In genomic region chr1:48665743-48666142, GRCh38 we compare ENCODE assay signal across 32 cellular contexts.
"Had no signal": no experiment of that assay in that cellular context is flagged by ENCODE, and none has a peak within 500 bp of the region (broad histone marks: within the 10 kb centered on the region; RNA-seq: fewer than 3 reads in every experiment).

No MANE protein-coding gene starts in this region.

- H3K27ac Mint-ChIP-seq: activated CD4-positive, alpha-beta memory T cell treated with anti-CD3 and anti-CD28 coated beads, Interleukin-2, amount 10 ng/mL, durations not matched to agents 7 days and 5 days; activated CD4-positive, alpha-beta T cell treated with anti-CD3 and anti-CD28 coated beads, Interleukin-2, amount 10 ng/mL, durations not matched to agents 7 days and 5 days; activated naive CD4-positive, alpha-beta T cell treated with anti-CD3 and anti-CD28 coated beads, Interleukin-2, amount 10 ng/mL, durations not matched to agents 7 days and 5 days; activated naive CD4-positive, alpha-beta T cell treated with anti-CD3 and anti-CD28 coated beads, Interleukin-2, amount 50 U/mL, for 72 hours; activated naive CD8-positive, alpha-beta T cell treated with anti-CD3 and anti-CD28 coated beads, Interleukin-2, amount 10 ng/mL, durations not matched to agents 7 days and 5 days; activated T-cell treated with anti-CD3 and anti-CD28 coated beads, Interleukin-2, amount 50 U/mL, for 24 hours; activated T-cell treated with anti-CD3 and anti-CD28 coated beads, Interleukin-2, amount 50 U/mL, for 72 hours; T-helper 2 cell treated with Interferon-gamma antibody and Interleukin-4, amounts not matched to agents 5 μg/mL and 100 μg/mL, for 36 hours had no signal

- H3K4me1 Mint-ChIP-seq: activated CD4-positive, alpha-beta memory T cell treated with anti-CD3 and anti-CD28 coated beads, Interleukin-2, amount 10 ng/mL, durations not matched to agents 7 days and 5 days; activated CD4-positive, alpha-beta T cell treated with anti-CD3 and anti-CD28 coated beads, Interleukin-2, amount 10 ng/mL, durations not matched to agents 7 days and 5 days; activated naive CD4-positive, alpha-beta T cell treated with anti-CD3 and anti-CD28 coated beads, Interleukin-2, amount 10 ng/mL, durations not matched to agents 7 days and 5 days; activated naive CD8-positive, alpha-beta T cell treated with anti-CD3 and anti-CD28 coated beads, Interleukin-2, amount 10 ng/mL, durations not matched to agents 7 days and 5 days had no signal

- H3K36me3 Mint-ChIP-seq: activated naive CD4-positive, alpha-beta T cell treated with anti-CD3 and anti-CD28 coated beads, Interleukin-2, amount 10 ng/mL, durations not matched to agents 7 days and 5 days; activated naive CD4-positive, alpha-beta T cell treated with anti-CD3 and anti-CD28 coated beads, Interleukin-2, amount 50 U/mL, for 72 hours; activated naive CD8-positive, alpha-beta T cell treated with anti-CD3 and anti-CD28 coated beads, Interleukin-2, amount 10 ng/mL, durations not matched to agents 7 days and 5 days; brain had no signal

- FAIRE-seq: endometrium, endothelial cell of umbilical vein had no signal

- H3K27me3 ChIP-seq: ascending aorta, breast epithelium, colonic mucosa, esophagus squamous epithelium, gastroesophageal sphincter had no signal

- H3K4me2 ChIP-seq: hepatocyte had no signal

- H3K4me1 ChIP-seq: ascending aorta, breast epithelium, colonic mucosa, esophagus squamous epithelium, gastroesophageal sphincter, heart right ventricle had no signal

- H3K9me3 Mint-ChIP-seq: activated CD4-positive, alpha-beta T cell treated with anti-CD3 and anti-CD28 coated beads, Interleukin-2, amount 10 ng/mL, durations not matched to agents 7 days and 5 days; activated naive CD4-positive, alpha-beta T cell treated with anti-CD3 and anti-CD28 coated beads, Interleukin-2, amount 10 ng/mL, durations not matched to agents 7 days and 5 days; activated naive CD4-positive, alpha-beta T cell treated with anti-CD3 and anti-CD28 coated beads, Interleukin-2, amount 50 U/mL, for 72 hours; activated naive CD8-positive, alpha-beta T cell treated with anti-CD3 and anti-CD28 coated beads, Interleukin-2, amount 10 ng/mL, durations not matched to agents 7 days and 5 days; activated T-cell treated with anti-CD3 and anti-CD28 coated beads, Interleukin-2, amount 50 U/mL, for 24 hours; activated T-cell treated with anti-CD3 and anti-CD28 coated beads, Interleukin-2, amount 50 U/mL, for 72 hours; T-helper 2 cell treated with Interferon-gamma antibody and Interleukin-4, amounts not matched to agents 5 μg/mL and 100 μg/mL, for 36 hours had no signal

- H3K4me3 ChIP-seq: ascending aorta, breast epithelium, cardiac muscle cell, colonic mucosa, esophagus squamous epithelium, gastroesophageal sphincter, heart right ventricle, hepatocyte had no signal

- H2AFZ ChIP-seq: hepatocyte had no signal

- ATAC-seq: activated naive CD4-positive, alpha-beta T cell treated with anti-CD3 and anti-CD28 coated beads, Interleukin-2, amount 50 U/mL, for 72 hours; activated T-cell treated with anti-CD3 and anti-CD28 coated beads, Interleukin-2, amount 50 U/mL, for 72 hours; gastroesophageal sphincter; heart right ventricle had no signal

- H3K27ac ChIP-seq: ascending aorta, breast epithelium, cardiac muscle cell, colonic mucosa, epithelial cell of prostate, esophagus squamous epithelium, gastroesophageal sphincter, heart right ventricle, hepatocyte had no signal

- H3K9me3 ChIP-seq: ascending aorta, breast epithelium, colonic mucosa, esophagus squamous epithelium, gastroesophageal sphincter, heart right ventricle had no signal

- DNase-seq: activated CD4-positive, alpha-beta memory T cell treated with anti-CD3 and anti-CD28 coated beads, Interleukin-2, amount 10 ng/mL, durations not matched to agents 7 days and 5 days; activated CD4-positive, alpha-beta T cell treated with anti-CD3 and anti-CD28 coated beads for 1 hour; activated CD4-positive, alpha-beta T cell treated with anti-CD3 and anti-CD28 coated beads for 4 hours; activated CD4-positive, alpha-beta T cell treated with anti-CD3 and anti-CD28 coated beads, Interleukin-2, amount 10 ng/mL, durations not matched to agents 7 days and 5 days; activated CD4-positive, alpha-beta T cell treated with anti-CD3 and anti-CD28 coated beads, Interleukin-2, amount 50 U/mL, for 4 hours; activated CD8-positive, alpha-beta memory T cell treated with anti-CD3 and anti-CD28 coated beads, Interleukin-2, amount 50 U/mL, for 48 hours; activated gamma-delta T cell; activated naive CD4-positive, alpha-beta T cell; activated naive CD4-positive, alpha-beta T cell treated with anti-CD3 and anti-CD28 coated beads, Interleukin-2, amount 10 ng/mL, durations not matched to agents 7 days and 5 days; activated naive CD8-positive, alpha-beta T cell treated with anti-CD3 and anti-CD28 coated beads, Interleukin-2, amount 10 ng/mL, durations not matched to agents 7 days and 5 days; activated T-cell treated with anti-CD3 and anti-CD28 coated beads for 4 hours; activated T-cell treated with anti-CD3 and anti-CD28 coated beads, Interleukin-2, amount 50 U/mL, for 24 hours; activated T-cell treated with anti-CD3 and anti-CD28 coated beads, Interleukin-2, amount 50 U/mL, for 72 hours; central memory CD4-positive, alpha-beta T cell; cerebellar nuclear complex; colonic mucosa; effector CD8-positive, alpha-beta T cell; esophagus squamous epithelium; foreskin melanocyte; heart right ventricle; T1000 had no signal

- H3K4me3 Mint-ChIP-seq: activated CD4-positive, alpha-beta memory T cell treated with anti-CD3 and anti-CD28 coated beads, Interleukin-2, amount 10 ng/mL, durations not matched to agents 7 days and 5 days; activated CD4-positive, alpha-beta T cell treated with anti-CD3 and anti-CD28 coated beads, Interleukin-2, amount 10 ng/mL, durations not matched to agents 7 days and 5 days; activated naive CD4-positive, alpha-beta T cell treated with anti-CD3 and anti-CD28 coated beads, Interleukin-2, amount 10 ng/mL, durations not matched to agents 7 days and 5 days; activated naive CD8-positive, alpha-beta T cell treated with anti-CD3 and anti-CD28 coated beads, Interleukin-2, amount 10 ng/mL, durations not matched to agents 7 days and 5 days; activated T-cell treated with anti-CD3 and anti-CD28 coated beads, Interleukin-2, amount 50 U/mL, for 24 hours; activated T-cell treated with anti-CD3 and anti-CD28 coated beads, Interleukin-2, amount 50 U/mL, for 72 hours; brain; T-helper 2 cell treated with Interferon-gamma antibody and Interleukin-4, amounts not matched to agents 5 μg/mL and 100 μg/mL, for 36 hours had no signal

- H3K36me3 ChIP-seq: ascending aorta, breast epithelium, cardiac muscle cell, colonic mucosa, esophagus squamous epithelium, gastroesophageal sphincter, heart right ventricle had no signal
